In genomic region chrX:22192419-22193086, GRCh38 we compare ENCODE assay signal across 8 cellular contexts.
DNase-seq lines count a peak whose midpoint lies in the region; ATAC-seq, FAIRE-seq and TF ChIP-seq lines count a peak whose summit lies in the region.

No MANE protein-coding gene starts in this region.

- POLR2A ChIA-PET in CD4-positive, alpha-beta T cell (lab: Charles Lee) = no interaction called here

- no peak overlapping the region for H3K4me3 Mint-ChIP-seq in CD4-positive, alpha-beta T cell
- peak overlapping the region in 1 of 8 donors; percentile 57 for H3K4me3 Mint-ChIP-seq in naive B cell
- H3K4me3 Mint-ChIP-seq in stimulated activated memory B cell treated with anti-CD40 and anti-IgM and Interleukin-4, amounts not matched to agents 10 μg/mL and 1 μg/mL and 100 μg/mL, for 72 hours = peak overlapping the region; percentile 65

- ATAC-seq in CD4-positive, alpha-beta T cell (ENCODE audit: poor library complexity) = no peak
- peak; percentile 96 for ATAC-seq in HG03280 (IDR thresholded peaks at IDR 0.05; ENCODE audit: unreplicated experiment)
- ATAC-seq in naive B cell (ENCODE audit: low read depth in 2 of 2) = peak; percentile 41 to 50
- peak; percentile 69 for ATAC-seq in stimulated activated memory B cell treated with anti-CD40 and anti-IgM and Interleukin-4, amounts not matched to agents 10 μg/mL and 1 μg/mL and 100 μg/mL, for 72 hours

- H3K27ac ChIP-seq in CD4-positive, alpha-beta T cell (ENCODE audit: low read depth, low read length) = no peak overlapping the region

- H3K27ac Mint-ChIP-seq in CD4-positive, alpha-beta T cell = no peak overlapping the region
- peak overlapping the region in 2 of 6 donors; percentile 79 to 88 for H3K27ac Mint-ChIP-seq in naive B cell
- H3K27ac Mint-ChIP-seq in stimulated activated memory B cell treated with anti-CD40 and anti-IgM and Interleukin-4, amounts not matched to agents 10 μg/mL and 1 μg/mL and 100 μg/mL, for 72 hours = peak overlapping the region; percentile 68

- TF ChIP-seq CTCF in CD4-positive, alpha-beta T cell (IDR thresholded peaks at IDR 0.05) = peak; percentile 62

- CTCF ChIA-PET in CD4-positive, alpha-beta T cell (lab: Charles Lee) = interaction anchor here (0.6 to 3.1 kb wide), 2 partner anchors 10 to 207 kb away, joined by 3 to 12 read pairs; no protein-coding TSS in a partner anchor

- TF ChIP-seq POLR2A in erythroblast (IDR thresholded peaks at IDR 0.05; ENCODE audit: low read length) = no peak

- intact Hi-C loops in CD4-positive, alpha-beta T cell (cut with DNase I, micrococcal nuclease) = loop anchor here (1.0 to 10.0 kb wide), 5 partner anchors 56 to 1665 kb away; partner anchors contain the start of gene MBTPS2 (in 1 of the 2)

- no peaks in the 10 kb centered on the region for H3K36me3 Mint-ChIP-seq in CD4-positive, alpha-beta T cell (ENCODE audit: low read depth)
- H3K36me3 Mint-ChIP-seq in naive B cell = no peaks in the 10 kb centered on the region
- H3K36me3 Mint-ChIP-seq in stimulated activated memory B cell treated with anti-CD40 and anti-IgM and Interleukin-4, amounts not matched to agents 10 μg/mL and 1 μg/mL and 100 μg/mL, for 72 hours = peaks cover 5% of the 10 kb centered on the region

- H3K4me1 Mint-ChIP-seq in CD4-positive, alpha-beta T cell (ENCODE audit: low read depth) = no peaks in the 10 kb centered on the region
- H3K4me1 Mint-ChIP-seq in naive B cell = peaks cover 11 to 15% (median 12%) of the 10 kb centered on the region in 3 donors
- peaks cover 13% of the 10 kb centered on the region for H3K4me1 Mint-ChIP-seq in stimulated activated memory B cell treated with anti-CD40 and anti-IgM and Interleukin-4, amounts not matched to agents 10 μg/mL and 1 μg/mL and 100 μg/mL, for 72 hours

- peak; percentile 1 to 47 (median 29) for DNase-seq in CD4-positive, alpha-beta T cell
- peak; percentile 12 for DNase-seq in GM19239 (ENCODE audit: insufficient read length, low spot score)
- peak; percentile 29 for DNase-seq in NOMO-1 treated with DMSO at 0.1 percent for 48 hours (lab: John Stamatoyannopoulos, UW; ENCODE audit: unreplicated experiment)
- DNase-seq in activated CD8-positive, alpha-beta memory T cell treated with anti-CD3 and anti-CD28 coated beads, Interleukin-2, amount 50 U/mL, for 48 hours = peak; percentile 66
- DNase-seq in erythroblast (lab: John Stamatoyannopoulos, UW) = peak; percentile 23 to 49
- DNase-seq in naive B cell = peak; percentile 37

- H3K9me3 ChIP-seq in CD4-positive, alpha-beta T cell (ENCODE audit: control insufficient read depth, low read length) = no peaks in the 10 kb centered on the region

- no peaks in the 10 kb centered on the region for H3K27me3 ChIP-seq in CD4-positive, alpha-beta T cell (ENCODE audit: control insufficient read depth, insufficient read depth, low read length)

- FAIRE-seq in GM19239 (lab: Jason Lieb, UNC) = peak; percentile 97

- H3K9me3 Mint-ChIP-seq in CD4-positive, alpha-beta T cell = no peaks in the 10 kb centered on the region
- H3K9me3 Mint-ChIP-seq in naive B cell = peaks cover 0 to 2% (median 0%) of the 10 kb centered on the region in 7 donors
- no peaks in the 10 kb centered on the region for H3K9me3 Mint-ChIP-seq in stimulated activated memory B cell treated with anti-CD40 and anti-IgM and Interleukin-4, amounts not matched to agents 10 μg/mL and 1 μg/mL and 100 μg/mL, for 72 hours

- H3K27me3 Mint-ChIP-seq in CD4-positive, alpha-beta T cell = no peaks in the 10 kb centered on the region
- peaks cover 0 to 7% (median 0%) of the 10 kb centered on the region in 3 donors for H3K27me3 Mint-ChIP-seq in naive B cell
- no peaks in the 10 kb centered on the region for H3K27me3 Mint-ChIP-seq in stimulated activated memory B cell treated with anti-CD40 and anti-IgM and Interleukin-4, amounts not matched to agents 10 μg/mL and 1 μg/mL and 100 μg/mL, for 72 hours

Comparison
In these comparisons a context has a peak if more than half of its experiments do, and no peak if none do; other contexts are left out.
1. DNase-seq: peak in every context shown above with its lines; median percentile 66 in activated CD8-positive, alpha-beta memory T cell treated with anti-CD3 and anti-CD28 coated beads, Interleukin-2, amount 50 U/mL, for 48 hours; 37 in naive B cell; 36 in erythroblast; 29 in CD4-positive, alpha-beta T cell; 29 in NOMO-1 treated with DMSO at 0.1 percent for 48 hours; 12 in GM19239.